Comparison of ENCODE assay signal across 9 cellular contexts in the genomic region with DNA sequence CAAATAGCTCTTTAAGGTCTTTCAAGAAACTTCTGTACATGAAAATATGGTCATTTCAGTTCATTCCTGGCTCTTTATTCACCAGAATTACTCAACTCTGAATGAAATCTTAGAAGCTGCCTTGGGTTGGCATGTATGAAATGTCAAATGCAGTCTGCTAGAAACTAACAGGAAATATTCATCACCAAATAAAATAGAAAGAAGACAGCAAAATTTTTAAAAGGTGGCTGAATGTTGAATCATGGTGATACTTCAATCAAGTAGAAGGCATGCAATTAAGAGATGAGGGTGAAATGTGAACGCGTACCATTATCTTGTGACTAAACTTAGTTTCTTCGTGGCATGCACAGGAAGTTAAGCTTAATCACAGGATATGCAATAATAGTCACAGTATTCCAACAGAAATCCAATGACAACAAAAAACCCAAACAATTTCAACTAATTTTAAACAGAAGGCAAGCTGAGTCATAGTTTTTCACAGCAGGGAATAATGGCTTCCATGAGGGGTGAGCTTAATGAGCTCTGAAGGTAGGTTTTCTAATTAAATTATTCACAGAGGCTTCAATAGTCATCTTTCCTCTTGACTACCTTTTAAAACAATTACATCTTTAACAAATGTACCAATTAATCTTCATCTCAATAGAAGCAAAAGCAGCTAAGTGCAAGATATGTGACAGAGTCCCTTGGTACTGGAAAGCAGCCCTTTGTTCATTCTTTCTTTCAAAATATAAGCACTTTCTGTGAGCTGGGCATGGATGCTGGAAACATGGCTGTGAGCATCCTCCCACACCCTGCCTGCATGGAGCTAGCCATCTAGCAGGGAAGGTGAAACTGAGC. TPM values are rescaled to one million over a fixed set of nuclear protein-coding genes. Genes with fewer than 3 reads are reported as not detected.
DNase-seq lines count a peak whose midpoint lies in the region; ATAC-seq and TF ChIP-seq lines count a peak whose summit lies in the region.
"Had no signal": no experiment of that assay in that cellular context is flagged by ENCODE, and none has a peak within 500 bp of the region (broad histone marks: within the 10 kb centered on the region; RNA-seq: fewer than 3 reads in every experiment).

No MANE protein-coding gene starts in this region.

- H3K4me3 ChIP-seq in choroid plexus epithelial cell (ENCODE audit: low read depth, low read length) = peak overlapping the region; percentile 36

- peak; percentile 67 for DNase-seq in COR-L47 (lab: John Stamatoyannopoulos, UW)
- DNase-seq in MV-4-11 (lab: John Stamatoyannopoulos, UW) = peak; percentile 63
- peak; percentile 85 for DNase-seq in choroid plexus epithelial cell (ENCODE audit: low read depth)
- DNase-seq in myocyte (ENCODE audit: low read depth) = peak; percentile 54
- no peak for DNase-seq in activated CD8-positive, alpha-beta memory T cell treated with anti-CD3 and anti-CD28 coated beads, Interleukin-2, amount 50 U/mL, for 4 hours
- DNase-seq in 8988T = no peak
- no peak for DNase-seq in D341Med (ENCODE audit: low spot score)
- DNase-seq: activated T-cell treated with anti-CD3 and anti-CD28 coated beads, Interleukin-2, amount 50 U/mL, for 72 hours had no signal

- no peak for ATAC-seq in HG03457 (IDR thresholded peaks at IDR 0.05; ENCODE audit: unreplicated experiment)

- TF ChIP-seq CTCF in choroid plexus epithelial cell (conservative IDR thresholded peaks at IDR 0.05; ENCODE audit: low read depth, low read length) = no peak

RNA-seq across cellular contexts. Expression of gene SCFD2, which starts 44.5 kb away (rescaled TPM):
- total RNA-seq in myocyte = 20.6 and 21.7 TPM in 2 replicates
- 16.6 TPM for polyA plus RNA-seq in myocyte (2012)

RNA-seq across cellular contexts. Expression of gene FIP1L1, which starts 56.1 kb away (rescaled TPM):
- 44.3 and 51.3 TPM in 2 replicates for total RNA-seq in myocyte
- polyA plus RNA-seq in myocyte (2012) = 26.5 TPM

Comparison
In these comparisons a context has a peak if more than half of its experiments do, and no peak if none do; other contexts are left out.
1. DNase-seq: peak in COR-L47 (single experiment), MV-4-11 (single experiment), choroid plexus epithelial cell (single experiment) and myocyte (single experiment); none in activated CD8-positive, alpha-beta memory T cell treated with anti-CD3 and anti-CD28 coated beads, Interleukin-2, amount 50 U/mL, for 4 hours (single experiment), 8988T (single experiment) and D341Med (single experiment).